ENCODE assay signal across 8 cellular contexts in genomic region chr19:48644839-48645651, GRCh38. TPM values are rescaled to one million over a fixed set of nuclear protein-coding genes. Genes with fewer than 3 reads are reported as not detected.
DNase-seq lines count a peak whose midpoint lies in the region; ATAC-seq and TF ChIP-seq lines count a peak whose summit lies in the region.

No MANE protein-coding gene starts in this region.

- H3K4me3 ChIP-seq in AG04450 (ENCODE audit: low read depth, low read length) (peak overlapping the region; percentile 60), kidney epithelial cell (ENCODE audit: low read depth, low read length) (peak overlapping the region; percentile 52)

- TF ChIP-seq CTCF in AG04450 (IDR thresholded peaks at IDR 0.05; ENCODE audit: low read depth, low read length) (no peak), kidney epithelial cell (IDR thresholded peaks at IDR 0.05; ENCODE audit: insufficient read depth, low read length, poor library complexity, severe bottlenecking) (no peak)

- POLR2A ChIA-PET in AG04450 (lab: Yijun Ruan, JAX) = interaction anchor here (0.6 to 2.4 kb wide), 7 partner anchors 8 to 194 kb away, joined by 3 to 11 read pairs (median 3); partner anchors contain the start of genes DBP, RPL18 and SPHK2

- H3K27me3 ChIP-seq in AG04450 (ENCODE audit: control insufficient read depth, insufficient read depth, low read length) (peaks cover 2% of the 10 kb centered on the region), kidney epithelial cell (ENCODE audit: control insufficient read depth, insufficient read depth, low read length) (no peaks in the 10 kb centered on the region)

- H3K36me3 ChIP-seq in kidney epithelial cell (ENCODE audit: control insufficient read depth, insufficient read depth, low read length) = no peaks in the 10 kb centered on the region

- DNase-seq in AG04450 (ENCODE audit: low read depth, low spot score) (no peak), NCI-H2196 treated with DMSO at 0.1 percent for 48 hours (lab: John Stamatoyannopoulos, UW; ENCODE audit: unreplicated experiment) (peak; percentile 79), kidney epithelial cell (ENCODE audit: low read depth) (no peak)
- DNase-seq in activated CD4-positive, CD25-positive, alpha-beta regulatory T cell (lab: John Stamatoyannopoulos, UW) = peak; percentile 50 to 53 (median 52)
- DNase-seq in central memory CD4-positive, alpha-beta T cell = peak; percentile 73
- peak; percentile 69 to 76 (median 71) for DNase-seq in stimulated activated CD4-positive, alpha-beta T cell treated with anti-CD3 and anti-CD28 coated beads, Interleukin-12 subunit alpha, Interleukin-12 subunit beta, amount 100 ng/mL, for 48 hours (ENCODE audit: low read depth in 2 of 3, low spot score in 1 of 3)

- peak; percentile 39 for ATAC-seq in GM21526 (IDR thresholded peaks at IDR 0.05; ENCODE audit: low FRiP score, unreplicated experiment)
- no peak for ATAC-seq in HG03095 (IDR thresholded peaks at IDR 0.05; ENCODE audit: unreplicated experiment)

- peak overlapping the region; percentile 21 for H3K27ac ChIP-seq in AG04450 (ENCODE audit: low read depth, low read length)

- no peaks in the 10 kb centered on the region for H3K9me3 ChIP-seq in AG04450 (ENCODE audit: control insufficient read depth, insufficient read depth, low read length)

- CTCF ChIA-PET in AG04450 (lab: Charles Lee) = interaction anchor here (0.6 to 2.3 kb wide), 11 partner anchors 11 to 443 kb away, joined by 3 to 19 read pairs (median 6); partner anchors contain the start of gene HSD17B14

RNA-seq across cellular contexts. Expression of gene CA11, which starts 0.9 kb away (rescaled TPM):
- polyA plus RNA-seq in AG04450 (2011; rRNA removed) = 3.7 and 4.3 TPM in 2 replicates
- polyA minus RNA-seq in AG04450 (2011; rRNA and poly(A)+ RNA removed) = 1.1 and 1.5 TPM in 2 replicates
- total RNA-seq in kidney epithelial cell = 1.1 and 1.7 TPM in 2 replicates

RNA-seq across cellular contexts. Expression of gene DBP, which starts 7.9 kb away (rescaled TPM):
- 3.4 and 4.0 TPM in 2 replicates for polyA plus RNA-seq in AG04450 (2011; rRNA removed)
- polyA minus RNA-seq in AG04450 (2011; rRNA and poly(A)+ RNA removed) = 3.9 and 4.5 TPM in 2 replicates
- total RNA-seq in kidney epithelial cell = 1.6 and 3.4 TPM in 2 replicates

RNA-seq across cellular contexts. Expression of gene SPHK2, which starts 25.7 kb away (rescaled TPM):
- 4.6 and 6.1 TPM in 2 replicates for polyA plus RNA-seq in AG04450 (2011; rRNA removed)
- 6.1 and 6.6 TPM in 2 replicates for polyA minus RNA-seq in AG04450 (2011; rRNA and poly(A)+ RNA removed)
- total RNA-seq in kidney epithelial cell = 27.9 and 30.3 TPM in 2 replicates

RNA-seq across cellular contexts. Expression of gene RPL18, which starts 26.1 kb away (rescaled TPM):
- polyA plus RNA-seq in AG04450 (2011; rRNA removed) = 1,020 and 1,259 TPM in 2 replicates
- 587 and 645 TPM in 2 replicates for polyA minus RNA-seq in AG04450 (2011; rRNA and poly(A)+ RNA removed)
- 2,979 and 3,293 TPM in 2 replicates for total RNA-seq in kidney epithelial cell

RNA-seq across cellular contexts. Expression of gene NTN5, which starts 27.8 kb away (rescaled TPM):
- polyA plus RNA-seq in AG04450 (2011; rRNA removed) = 0.04 and 0.10 TPM in 2 replicates
- 0.17 TPM in 1 of 2 replicates, not detected in the other for polyA minus RNA-seq in AG04450 (2011; rRNA and poly(A)+ RNA removed)
- total RNA-seq in kidney epithelial cell = not detected in 2 replicates

Comparison
In these comparisons a context has a peak if more than half of its experiments do, and no peak if none do; other contexts are left out.
1. DNase-seq: peak in NCI-H2196 treated with DMSO at 0.1 percent for 48 hours (single experiment), activated CD4-positive, CD25-positive, alpha-beta regulatory T cell (4 of 4), central memory CD4-positive, alpha-beta T cell (single experiment) and stimulated activated CD4-positive, alpha-beta T cell treated with anti-CD3 and anti-CD28 coated beads, Interleukin-12 subunit alpha, Interleukin-12 subunit beta, amount 100 ng/mL, for 48 hours (3 of 3); none in AG04450 (single experiment) and kidney epithelial cell (single experiment).